In the genomic region with DNA sequence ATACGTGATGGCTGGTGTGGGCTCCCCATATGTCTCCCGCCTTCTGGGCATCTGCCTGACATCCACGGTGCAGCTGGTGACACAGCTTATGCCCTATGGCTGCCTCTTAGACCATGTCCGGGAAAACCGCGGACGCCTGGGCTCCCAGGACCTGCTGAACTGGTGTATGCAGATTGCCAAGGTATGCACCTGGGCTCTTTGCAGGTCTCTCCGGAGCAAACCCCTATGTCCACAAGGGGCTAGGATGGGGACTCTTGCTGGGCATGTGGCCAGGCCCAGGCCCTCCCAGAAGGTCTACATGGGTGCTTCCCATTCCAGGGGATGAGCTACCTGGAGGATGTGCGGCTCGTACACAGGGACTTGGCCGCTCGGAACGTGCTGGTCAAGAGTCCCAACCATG, we compare ENCODE assay signal across 19 cellular contexts. TPM values are rescaled to one million over a fixed set of nuclear protein-coding genes. Genes with fewer than 3 reads are reported as not detected.
DNase-seq lines count a peak whose midpoint lies in the region; ATAC-seq, FAIRE-seq and TF ChIP-seq lines count a peak whose summit lies in the region.
"Had no signal": no experiment of that assay in that cellular context is flagged by ENCODE, and none has a peak within 500 bp of the region (broad histone marks: within the 10 kb centered on the region; RNA-seq: fewer than 3 reads in every experiment).

No MANE protein-coding gene starts in this region.

- TF ChIP-seq CTCF in HepG2 (CRISPR knock-in tag; IDR thresholded peaks at IDR 0.05) (no peak), right lobe of liver (IDR thresholded peaks at IDR 0.05) (no peak), astrocyte (IDR thresholded peaks at IDR 0.05; ENCODE audit: insufficient read depth, low read depth, low read length) (no peak), brain microvascular endothelial cell (IDR thresholded peaks at IDR 0.05; ENCODE audit: low read depth, low read length, missing control alignments) (no peak)

- TF ChIP-seq POLR2A in HepG2 (IDR thresholded peaks at IDR 0.05; ENCODE audit: insufficient read depth in 1 of 2, low read depth in 2 of 2, low read length in 2 of 2) (no peak), right lobe of liver (IDR thresholded peaks at IDR 0.05) (no peak)

- H3K9me3 ChIP-seq in HepG2 (ENCODE audit: low read length) (no peaks in the 10 kb centered on the region), right lobe of liver (no peaks in the 10 kb centered on the region), astrocyte (ENCODE audit: insufficient read depth, low read depth, low read length) (no peaks in the 10 kb centered on the region), neuronal stem cell (replicated peaks in 1 of 2; ENCODE audit: control insufficient read depth in 2 of 2, insufficient read depth in 1 of 2, low read depth in 1 of 2, low read length in 2 of 2) (no peaks in the 10 kb centered on the region)
- H3K9me3 ChIP-seq: BE2C had no signal

- H3K4me1 Mint-ChIP-seq in astrocyte (ENCODE audit: low read depth, unreplicated experiment), result no peaks in the 10 kb centered on the region

- H3K4me3 ChIP-seq in HepG2 (replicated peaks in 1 of 3; ENCODE audit: insufficient read depth in 1 of 3, low read depth in 2 of 3, low read length in 3 of 3) (no peak overlapping the region), right lobe of liver (no peak overlapping the region), astrocyte (ENCODE audit: insufficient read depth, low read depth, low read length) (no peak overlapping the region), neuronal stem cell (ENCODE audit: low read length in 2 of 2) (peak overlapping the region in 1 of 2 donors; percentile 20), brain microvascular endothelial cell (ENCODE audit: low read depth, low read length) (no peak overlapping the region)

- in situ Hi-C loops in HepG2 (cut with HindIII; ENCODE audit: extremely low pct_ligation_motif_present, low pct_unique_long_range_greater_than_20kb), result no loop called here
- in situ Hi-C loops in brain microvascular endothelial cell (cut with HindIII; ENCODE audit: low pct_ligation_motif_present, low sequenced_read_pairs), result no loop called here

- H2BK120ac ChIP-seq in neuronal stem cell (ENCODE audit: low read depth, low read length), result no peak overlapping the region

- no peak overlapping the region for H2BK5ac ChIP-seq in neuronal stem cell (ENCODE audit: low read length)

- H3K23ac ChIP-seq in neuronal stem cell (ENCODE audit: low read depth, low read length, poor library complexity), result peak overlapping the region; percentile 2

- 98% methylated on average over 13 of the region's 13 CpGs for WGBS in HepG2 (ENCODE audit: low lambda C conversion rate)
- WGBS in right lobe of liver (ENCODE audit: insufficient coverage, low coverage, low lambda C conversion rate, missing lambda C conversion rate), result no CpG with 5 or more reads among the region's 13 CpGs
- no CpG with 5 or more reads among the region's 13 CpGs for WGBS in neuronal stem cell (ENCODE audit: extremely low coverage in 2 of 2, insufficient read length in 2 of 2, insufficient replicate concordance in 1 of 2), 2 donors

- CTCF ChIA-PET in HepG2 (lab: Yijun Ruan, JAX; ENCODE audit: low intra/inter-chr PET ratio, low total read pairs), result no interaction called here

- no peak overlapping the region for H4K8ac ChIP-seq in neuronal stem cell (ENCODE audit: low read depth, low read length)

- peaks cover 18% of the 10 kb centered on the region for H3K36me3 Mint-ChIP-seq in astrocyte (ENCODE audit: low read depth, unreplicated experiment)

- H3K9ac ChIP-seq in HepG2 (ENCODE audit: insufficient read depth, low read depth, low read length) (no peak overlapping the region), astrocyte (ENCODE audit: low read length) (no peak overlapping the region), neuronal stem cell (ENCODE audit: low read depth, low read length, poor library complexity) (no peak overlapping the region)

- TF ChIP-seq EP300 in HepG2 (IDR thresholded peaks at IDR 0.05; ENCODE audit: low read depth in 2 of 2, low read length in 2 of 2) (no peak), HepG2 (CRISPR knock-in tag; IDR thresholded peaks at IDR 0.05; ENCODE audit: borderline replicate concordance) (no peak)

- peaks cover 1% of the 10 kb centered on the region for H3K79me1 ChIP-seq in neuronal stem cell (ENCODE audit: low read depth, low read length)

- no peaks in the 10 kb centered on the region for H4K20me1 ChIP-seq in HepG2 (ENCODE audit: insufficient read depth, low read length)
- H4K20me1 ChIP-seq in astrocyte (ENCODE audit: insufficient read depth, low read length), result peaks cover 8% of the 10 kb centered on the region

- H3K27ac ChIP-seq in HepG2 (ENCODE audit: extremely low read length, insufficient read depth, low read length) (no peak overlapping the region), right lobe of liver (no peak overlapping the region), astrocyte (ENCODE audit: low read depth, low read length) (no peak overlapping the region), neuronal stem cell (replicated peaks; ENCODE audit: low read length) (no peak overlapping the region), brain microvascular endothelial cell (no peak overlapping the region)

- FAIRE-seq in HepG2 (lab: Jason Lieb, UNC) (no peak), astrocyte (lab: Jason Lieb, UNC) (no peak)
- FAIRE-seq: D721Med, G401.6, GM12891, GM19239 had no signal

- no peak overlapping the region for H2AK5ac ChIP-seq in neuronal stem cell (ENCODE audit: low read depth, low read length)

- no peaks in the 10 kb centered on the region for H3K27me3 Mint-ChIP-seq in astrocyte (ENCODE audit: low read depth, unreplicated experiment)
- H3K27me3 Mint-ChIP-seq: CD4-positive, CD25-positive, alpha-beta regulatory T cell; CD8-positive, alpha-beta memory T cell had no signal

- peak overlapping the region; percentile 31 for H3K27ac Mint-ChIP-seq in astrocyte (ENCODE audit: unreplicated experiment)
- H3K27ac Mint-ChIP-seq: CD4-positive, CD25-positive, alpha-beta regulatory T cell had no signal

- TF ChIP-seq RAD21 in HepG2 (CRISPR knock-in tag; IDR thresholded peaks at IDR 0.05), result no peak

- H4K91ac ChIP-seq in neuronal stem cell (ENCODE audit: low read depth, low read length, poor library complexity), result no peak overlapping the region

- peak overlapping the region; percentile 54 for H2BK12ac ChIP-seq in neuronal stem cell (ENCODE audit: low read length)

- DNase-seq in HepG2 (ENCODE audit: low spot score) (no peak), right lobe of liver (no peak), astrocyte (ENCODE audit: low read depth) (no peak), neuronal stem cell (ENCODE audit: low spot score) (no peak), brain microvascular endothelial cell (no peak)
- DNase-seq: ACHN; BE2C; C1 segment of cervical spinal cord; CD4-positive, CD25-positive, alpha-beta regulatory T cell; CD8-positive, alpha-beta memory T cell; COR-L47; GOT3; H9 had no signal

- H3K14ac ChIP-seq in neuronal stem cell (ENCODE audit: low read length), result no peak overlapping the region

- no peak overlapping the region for H3K18ac ChIP-seq in neuronal stem cell (ENCODE audit: low read length)

- H3K27me3 ChIP-seq in HepG2 (ENCODE audit: control insufficient read depth in 1 of 2, insufficient read depth in 2 of 2, low read length in 2 of 2) (no peaks in the 10 kb centered on the region), right lobe of liver (no peaks in the 10 kb centered on the region), astrocyte (ENCODE audit: insufficient read depth, low read length) (no peaks in the 10 kb centered on the region), neuronal stem cell (ENCODE audit: control insufficient read depth in 3 of 3, insufficient read depth in 3 of 3, low read depth in 1 of 3, low read length in 3 of 3) (no peaks in the 10 kb centered on the region), brain microvascular endothelial cell (replicated peaks) (no peaks in the 10 kb centered on the region)
- H3K27me3 ChIP-seq: BE2C had no signal

- no TSS peak for BruUV-seq in HepG2 (replicated peaks; lab: Mats Ljungman, UMichigan)

- no peak overlapping the region for H3K4me2 ChIP-seq in HepG2 (ENCODE audit: low read depth, low read length)
- no peak overlapping the region for H3K4me2 ChIP-seq in astrocyte (ENCODE audit: low read length)
- no peak overlapping the region for H3K4me2 ChIP-seq in neuronal stem cell (ENCODE audit: insufficient read depth, low read length, poor library complexity, severe bottlenecking)

- no peak overlapping the region for H2BK15ac ChIP-seq in neuronal stem cell (ENCODE audit: low read length)

- H3K4ac ChIP-seq in neuronal stem cell (ENCODE audit: low read length), result no peak overlapping the region

- H2AFZ ChIP-seq in HepG2 (ENCODE audit: low read length), result no peak overlapping the region
- no peak overlapping the region for H2AFZ ChIP-seq in astrocyte (ENCODE audit: low read depth, low read length)
- H2AFZ ChIP-seq in neuronal stem cell (ENCODE audit: low read length), result no peak overlapping the region

- ATAC-seq in HepG2 (no peak), right lobe of liver (no peak), GM19351 (IDR thresholded peaks at IDR 0.05; ENCODE audit: unreplicated experiment) (no peak)

- POLR2A ChIA-PET in HepG2 (lab: Yijun Ruan, JAX), result interaction anchor here (1.6 to 1.7 kb wide), 2 partner anchors 14 to 21 kb away, joined by 3 to 5 read pairs; no protein-coding TSS in a partner anchor

- H3K9me3 Mint-ChIP-seq in astrocyte (ENCODE audit: unreplicated experiment), result no peaks in the 10 kb centered on the region
- H3K9me3 Mint-ChIP-seq: CD8-positive, alpha-beta memory T cell; H9 had no signal

- H3K4me3 Mint-ChIP-seq in astrocyte (ENCODE audit: unreplicated experiment), result no peak overlapping the region
- H3K4me3 Mint-ChIP-seq: CD4-positive, CD25-positive, alpha-beta regulatory T cell; H9 had no signal

- intact Hi-C loops in HepG2 (cut with micrococcal nuclease; ENCODE audit: unreplicated experiment), result no loop called here
- intact Hi-C loops in right lobe of liver (cut with DNase I), result loop anchor here in 1 of 2 donors (5.0 kb wide), 1 partner anchor 52 kb away; no protein-coding TSS in a partner anchor

- H3K36me3 ChIP-seq in HepG2 (replicated peaks in 1 of 2; ENCODE audit: control insufficient read depth in 1 of 2, insufficient read depth in 2 of 2, low read length in 2 of 2) (peaks cover 20 to 65% of the 10 kb centered on the region in 2 experiments), right lobe of liver (peaks cover 0 to 3% (median 0%) of the 10 kb centered on the region in 4 donors), astrocyte (ENCODE audit: insufficient read depth, low read length) (peaks cover 5% of the 10 kb centered on the region), neuronal stem cell (replicated peaks in 1 of 2; ENCODE audit: control insufficient read depth in 2 of 2, insufficient read depth in 2 of 2, low read length in 2 of 2) (peaks cover 51 to 92% of the 10 kb centered on the region in 2 donors), brain microvascular endothelial cell (replicated peaks) (peaks cover 20% of the 10 kb centered on the region)
- H3K36me3 ChIP-seq: BE2C had no signal

- H3K79me2 ChIP-seq in HepG2 (ENCODE audit: insufficient read depth, low read length) (peaks cover under 1% of the 10 kb centered on the region), astrocyte (ENCODE audit: insufficient read depth, low read length) (no peaks in the 10 kb centered on the region)

- peaks cover 9% of the 10 kb centered on the region for H3K4me1 ChIP-seq in HepG2 (ENCODE audit: insufficient read depth, low read length)
- H3K4me1 ChIP-seq in right lobe of liver, result peaks cover 0 to 6% (median 3%) of the 10 kb centered on the region in 4 donors
- H3K4me1 ChIP-seq in astrocyte (ENCODE audit: insufficient read depth, low read length), result peaks cover 1% of the 10 kb centered on the region
- H3K4me1 ChIP-seq in neuronal stem cell (ENCODE audit: control insufficient read depth in 2 of 2, insufficient read depth in 1 of 2, low read depth in 1 of 2, low read length in 2 of 2), result peaks cover 0 to 1% of the 10 kb centered on the region in 2 donors
- H3K4me1 ChIP-seq: BE2C had no signal

RNA-seq across cellular contexts. Expression of gene MIEN1, which starts 5.6 kb away (rescaled TPM):
- total RNA-seq in HepG2 (2016; rRNA removed; fragmentation: Illumina TruSeq; extraction: Trizol) (40.6 and 48.6 TPM in 2 replicates), right lobe of liver (10 to 100 TPM; 23.1 to 61.6 (median 29.0) TPM), astrocyte (38.9 and 41.3 TPM in 2 replicates)
- 50.1 and 73.7 TPM in 2 replicates for total RNA-seq in HepG2 (2016; cell fraction: cytosol; rRNA removed; fragmentation: Illumina TruSeq; extraction: Trizol; ENCODE audit: low read depth)
- 43.9 and 49.0 TPM in 2 replicates for total RNA-seq in HepG2 (2016; cell fraction: insoluble cytoplasmic fraction; rRNA removed; fragmentation: Illumina TruSeq; extraction: Trizol)
- 66.3 and 82.4 TPM in 2 replicates for total RNA-seq in HepG2 (2016; cell fraction: membrane; rRNA removed; fragmentation: Illumina TruSeq; extraction: Trizol)
- total RNA-seq in HepG2 (2016; cell fraction: nucleus; rRNA removed; fragmentation: Illumina TruSeq; extraction: Trizol), result 18.4 and 23.7 TPM in 2 replicates
- polyA plus RNA-seq in HepG2 (2011; rRNA removed), result 56.6 and 68.2 TPM in 2 replicates
- 62.1 and 67.0 TPM in 2 replicates for polyA plus RNA-seq in HepG2 (2011; cell fraction: cytosol; rRNA removed)
- polyA plus RNA-seq in HepG2 (2011; cell fraction: nucleus; rRNA removed), result 27.3 and 39.8 TPM in 2 replicates
- 38.6 and 44.5 TPM in 2 replicates for polyA plus RNA-seq in HepG2 (2012)
- polyA plus RNA-seq in HepG2 (2016; cell fraction: cytosol; fragmentation: Illumina TruSeq; extraction: Trizol; ENCODE audit: low read depth), result 106 and 131 TPM in 2 replicates
- polyA plus RNA-seq in HepG2 (2016; cell fraction: insoluble cytoplasmic fraction; fragmentation: Illumina TruSeq; extraction: Trizol; ENCODE audit: low read depth), result 73.3 and 81.4 TPM in 2 replicates
- polyA plus RNA-seq in HepG2 (2016; cell fraction: membrane; fragmentation: Illumina TruSeq; extraction: Trizol; ENCODE audit: low read depth), result 100 and 131 TPM in 2 replicates
- 45.4 and 54.1 TPM in 2 replicates for polyA plus RNA-seq in HepG2 (2016; cell fraction: nucleus; fragmentation: Illumina TruSeq; extraction: Trizol; ENCODE audit: insufficient read depth, low read depth)
- 30.0 and 48.1 TPM in 2 replicates for polyA minus RNA-seq in HepG2 (2011; rRNA and poly(A)+ RNA removed; ENCODE audit: low replicate concordance)
- 11.5 and 16.0 TPM in 2 replicates for polyA minus RNA-seq in HepG2 (2011; cell fraction: cytosol; rRNA and poly(A)+ RNA removed)
- 10.6 and 14.7 TPM in 2 replicates for polyA minus RNA-seq in HepG2 (2011; cell fraction: nucleus; rRNA and poly(A)+ RNA removed)
- 78.7 TPM for polyA plus RNA-seq in neuronal stem cell (2013, experiment 1 of 2)
- 72.6 TPM for polyA plus RNA-seq in neuronal stem cell (2013, experiment 2 of 2)

RNA-seq across cellular contexts. Expression of gene GRB7, which starts 13.0 kb away (rescaled TPM):
- 41.7 and 60.2 TPM in 2 replicates for total RNA-seq in HepG2 (2016; rRNA removed; fragmentation: Illumina TruSeq; extraction: Trizol)
- 17.9 and 20.4 TPM in 2 replicates for total RNA-seq in HepG2 (2016; cell fraction: cytosol; rRNA removed; fragmentation: Illumina TruSeq; extraction: Trizol; ENCODE audit: low read depth)
- 38.5 and 64.6 TPM in 2 replicates for total RNA-seq in HepG2 (2016; cell fraction: insoluble cytoplasmic fraction; rRNA removed; fragmentation: Illumina TruSeq; extraction: Trizol)
- 31.4 and 31.5 TPM in 2 replicates for total RNA-seq in HepG2 (2016; cell fraction: membrane; rRNA removed; fragmentation: Illumina TruSeq; extraction: Trizol)
- 57.0 and 59.4 TPM in 2 replicates for total RNA-seq in HepG2 (2016; cell fraction: nucleus; rRNA removed; fragmentation: Illumina TruSeq; extraction: Trizol)
- polyA plus RNA-seq in HepG2 (2011; rRNA removed), result 77.7 and 92.3 TPM in 2 replicates
- polyA plus RNA-seq in HepG2 (2011; cell fraction: cytosol; rRNA removed), result 36.7 and 60.1 TPM in 2 replicates
- 319 and 344 TPM in 2 replicates for polyA plus RNA-seq in HepG2 (2011; cell fraction: nucleus; rRNA removed)
- polyA plus RNA-seq in HepG2 (2012), result 60.9 and 73.8 TPM in 2 replicates
- 8.5 and 8.6 TPM in 2 replicates for polyA plus RNA-seq in HepG2 (2016; cell fraction: cytosol; fragmentation: Illumina TruSeq; extraction: Trizol; ENCODE audit: low read depth)
- polyA plus RNA-seq in HepG2 (2016; cell fraction: insoluble cytoplasmic fraction; fragmentation: Illumina TruSeq; extraction: Trizol; ENCODE audit: low read depth), result 45.6 and 58.3 TPM in 2 replicates
- 13.3 and 14.8 TPM in 2 replicates for polyA plus RNA-seq in HepG2 (2016; cell fraction: membrane; fragmentation: Illumina TruSeq; extraction: Trizol; ENCODE audit: low read depth)
- polyA plus RNA-seq in HepG2 (2016; cell fraction: nucleus; fragmentation: Illumina TruSeq; extraction: Trizol; ENCODE audit: insufficient read depth, low read depth), result 147 and 156 TPM in 2 replicates
- polyA minus RNA-seq in HepG2 (2011; rRNA and poly(A)+ RNA removed; ENCODE audit: low replicate concordance), result 9.1 and 160 TPM in 2 replicates
- polyA minus RNA-seq in HepG2 (2011; cell fraction: cytosol; rRNA and poly(A)+ RNA removed), result 55.8 and 65.9 TPM in 2 replicates
- polyA minus RNA-seq in HepG2 (2011; cell fraction: nucleus; rRNA and poly(A)+ RNA removed), result 80.7 and 95.9 TPM in 2 replicates
- total RNA-seq in right lobe of liver, result 10 to 100 TPM in 2 of 6 experiments, 1 to 10 TPM in 4; 2.1 to 10.9 (median 7.5) TPM
- total RNA-seq in astrocyte, result 1.8 and 3.3 TPM in 2 replicates
- polyA plus RNA-seq in neuronal stem cell (2013, experiment 1 of 2), result 5.9 TPM
- polyA plus RNA-seq in neuronal stem cell (2013, experiment 2 of 2), result 5.9 TPM
- total RNA-seq: CD4-positive, CD25-positive, alpha-beta regulatory T cell; CD8-positive, alpha-beta memory T cell had no signal
- polyA plus RNA-seq: CD4-positive, CD25-positive, alpha-beta regulatory T cell; CD8-positive, alpha-beta memory T cell had no signal

RNA-seq across cellular contexts. Expression of gene ERBB2, which starts 24.9 kb away (rescaled TPM):
- total RNA-seq in HepG2 (2016; rRNA removed; fragmentation: Illumina TruSeq; extraction: Trizol) (30.2 and 64.1 TPM in 2 replicates), right lobe of liver (10 to 100 TPM in 5 of 6 experiments, 1 to 10 TPM in 1; 8.9 to 40.4 (median 26.2) TPM), astrocyte (64.0 and 70.4 TPM in 2 replicates)
- 29.4 and 32.0 TPM in 2 replicates for total RNA-seq in HepG2 (2016; cell fraction: cytosol; rRNA removed; fragmentation: Illumina TruSeq; extraction: Trizol; ENCODE audit: low read depth)
- 24.5 and 63.0 TPM in 2 replicates for total RNA-seq in HepG2 (2016; cell fraction: insoluble cytoplasmic fraction; rRNA removed; fragmentation: Illumina TruSeq; extraction: Trizol)
- 21.8 and 22.8 TPM in 2 replicates for total RNA-seq in HepG2 (2016; cell fraction: membrane; rRNA removed; fragmentation: Illumina TruSeq; extraction: Trizol)
- total RNA-seq in HepG2 (2016; cell fraction: nucleus; rRNA removed; fragmentation: Illumina TruSeq; extraction: Trizol), result 81.6 and 99.0 TPM in 2 replicates
- polyA plus RNA-seq in HepG2 (2011; rRNA removed), result 57.7 and 77.7 TPM in 2 replicates
- polyA plus RNA-seq in HepG2 (2011; cell fraction: cytosol; rRNA removed), result 36.7 and 42.6 TPM in 2 replicates
- polyA plus RNA-seq in HepG2 (2011; cell fraction: nucleus; rRNA removed), result 210 and 211 TPM in 2 replicates
- 69.2 and 69.6 TPM in 2 replicates for polyA plus RNA-seq in HepG2 (2012)
- 4.2 and 4.3 TPM in 2 replicates for polyA plus RNA-seq in HepG2 (2016; cell fraction: cytosol; fragmentation: Illumina TruSeq; extraction: Trizol; ENCODE audit: low read depth)
- 25.3 and 32.1 TPM in 2 replicates for polyA plus RNA-seq in HepG2 (2016; cell fraction: insoluble cytoplasmic fraction; fragmentation: Illumina TruSeq; extraction: Trizol; ENCODE audit: low read depth)
- 8.5 and 9.9 TPM in 2 replicates for polyA plus RNA-seq in HepG2 (2016; cell fraction: membrane; fragmentation: Illumina TruSeq; extraction: Trizol; ENCODE audit: low read depth)
- polyA plus RNA-seq in HepG2 (2016; cell fraction: nucleus; fragmentation: Illumina TruSeq; extraction: Trizol; ENCODE audit: insufficient read depth, low read depth), result 149 and 153 TPM in 2 replicates
- polyA minus RNA-seq in HepG2 (2011; rRNA and poly(A)+ RNA removed; ENCODE audit: low replicate concordance), result 39.8 and 292 TPM in 2 replicates
- 52.4 and 60.7 TPM in 2 replicates for polyA minus RNA-seq in HepG2 (2011; cell fraction: cytosol; rRNA and poly(A)+ RNA removed)
- 58.8 and 83.7 TPM in 2 replicates for polyA minus RNA-seq in HepG2 (2011; cell fraction: nucleus; rRNA and poly(A)+ RNA removed)
- 69.2 TPM for polyA plus RNA-seq in neuronal stem cell (2013, experiment 1 of 2)
- polyA plus RNA-seq in neuronal stem cell (2013, experiment 2 of 2), result 69.0 TPM

RNA-seq across cellular contexts. Expression of gene PGAP3, which starts 36.9 kb away (rescaled TPM):
- 5.1 and 11.9 TPM in 2 replicates for total RNA-seq in HepG2 (2016; rRNA removed; fragmentation: Illumina TruSeq; extraction: Trizol)
- 1.1 and 1.5 TPM in 2 replicates for total RNA-seq in HepG2 (2016; cell fraction: cytosol; rRNA removed; fragmentation: Illumina TruSeq; extraction: Trizol; ENCODE audit: low read depth)
- total RNA-seq in HepG2 (2016; cell fraction: insoluble cytoplasmic fraction; rRNA removed; fragmentation: Illumina TruSeq; extraction: Trizol), result 3.5 and 11.4 TPM in 2 replicates
- 3.2 and 3.3 TPM in 2 replicates for total RNA-seq in HepG2 (2016; cell fraction: membrane; rRNA removed; fragmentation: Illumina TruSeq; extraction: Trizol)
- 11.6 and 12.8 TPM in 2 replicates for total RNA-seq in HepG2 (2016; cell fraction: nucleus; rRNA removed; fragmentation: Illumina TruSeq; extraction: Trizol)
- polyA plus RNA-seq in HepG2 (2011; rRNA removed), result 14.6 and 21.2 TPM in 2 replicates
- 9.7 and 10.8 TPM in 2 replicates for polyA plus RNA-seq in HepG2 (2011; cell fraction: cytosol; rRNA removed)
- polyA plus RNA-seq in HepG2 (2011; cell fraction: nucleus; rRNA removed), result 53.0 and 67.8 TPM in 2 replicates
- polyA plus RNA-seq in HepG2 (2012), result 9.1 and 10.3 TPM in 2 replicates
- 0.93 and 0.97 TPM in 2 replicates for polyA plus RNA-seq in HepG2 (2016; cell fraction: cytosol; fragmentation: Illumina TruSeq; extraction: Trizol; ENCODE audit: low read depth)
- polyA plus RNA-seq in HepG2 (2016; cell fraction: insoluble cytoplasmic fraction; fragmentation: Illumina TruSeq; extraction: Trizol; ENCODE audit: low read depth), result 4.1 and 5.4 TPM in 2 replicates
- 2.1 and 2.4 TPM in 2 replicates for polyA plus RNA-seq in HepG2 (2016; cell fraction: membrane; fragmentation: Illumina TruSeq; extraction: Trizol; ENCODE audit: low read depth)
- 23.4 and 28.3 TPM in 2 replicates for polyA plus RNA-seq in HepG2 (2016; cell fraction: nucleus; fragmentation: Illumina TruSeq; extraction: Trizol; ENCODE audit: insufficient read depth, low read depth)
- 12.0 and 44.9 TPM in 2 replicates for polyA minus RNA-seq in HepG2 (2011; rRNA and poly(A)+ RNA removed; ENCODE audit: low replicate concordance)
- 5.6 and 8.2 TPM in 2 replicates for polyA minus RNA-seq in HepG2 (2011; cell fraction: cytosol; rRNA and poly(A)+ RNA removed)
- polyA minus RNA-seq in HepG2 (2011; cell fraction: nucleus; rRNA and poly(A)+ RNA removed), result 8.2 and 9.7 TPM in 2 replicates
- total RNA-seq in right lobe of liver, result 10 to 100 TPM in 5 of 6 experiments, 1 to 10 TPM in 1; 9.7 to 25.7 (median 18.3) TPM
- 12.2 and 15.6 TPM in 2 replicates for total RNA-seq in astrocyte
- 10.1 TPM for polyA plus RNA-seq in neuronal stem cell (2013, experiment 1 of 2)
- 11.1 TPM for polyA plus RNA-seq in neuronal stem cell (2013, experiment 2 of 2)

RNA-seq across cellular contexts. Expression of gene PNMT, which starts 56.5 kb away (rescaled TPM):
- total RNA-seq in HepG2 (2016; rRNA removed; fragmentation: Illumina TruSeq; extraction: Trizol) (not detected in 2 replicates), right lobe of liver (under 1 TPM in 2 of 6 experiments, not detected in 4; 0.37 TPM), astrocyte (0.59 and 1.5 TPM in 2 replicates)
- not detected in 2 replicates for total RNA-seq in HepG2 (2016; cell fraction: cytosol; rRNA removed; fragmentation: Illumina TruSeq; extraction: Trizol; ENCODE audit: low read depth)
- not detected in 2 replicates for total RNA-seq in HepG2 (2016; cell fraction: insoluble cytoplasmic fraction; rRNA removed; fragmentation: Illumina TruSeq; extraction: Trizol)
- total RNA-seq in HepG2 (2016; cell fraction: membrane; rRNA removed; fragmentation: Illumina TruSeq; extraction: Trizol), result 0.17 TPM in 1 of 2 replicates, not detected in the other
- total RNA-seq in HepG2 (2016; cell fraction: nucleus; rRNA removed; fragmentation: Illumina TruSeq; extraction: Trizol), result not detected in 2 replicates
- polyA plus RNA-seq in HepG2 (2011; rRNA removed), result 0.22 and 0.25 TPM in 2 replicates
- polyA plus RNA-seq in HepG2 (2011; cell fraction: cytosol; rRNA removed), result 0.08 and 0.13 TPM in 2 replicates
- 0.56 and 0.71 TPM in 2 replicates for polyA plus RNA-seq in HepG2 (2011; cell fraction: nucleus; rRNA removed)
- polyA plus RNA-seq in HepG2 (2012), result 0.31 TPM in 1 of 2 replicates, not detected in the other
- polyA plus RNA-seq in HepG2 (2016; cell fraction: cytosol; fragmentation: Illumina TruSeq; extraction: Trizol; ENCODE audit: low read depth), result 0.11 TPM in 1 of 2 replicates, not detected in the other
- polyA plus RNA-seq in HepG2 (2016; cell fraction: insoluble cytoplasmic fraction; fragmentation: Illumina TruSeq; extraction: Trizol; ENCODE audit: low read depth), result not detected in 2 replicates
- 0.15 TPM in 1 of 2 replicates, not detected in the other for polyA plus RNA-seq in HepG2 (2016; cell fraction: membrane; fragmentation: Illumina TruSeq; extraction: Trizol; ENCODE audit: low read depth)
- polyA plus RNA-seq in HepG2 (2016; cell fraction: nucleus; fragmentation: Illumina TruSeq; extraction: Trizol; ENCODE audit: insufficient read depth, low read depth), result not detected in 2 replicates
- polyA minus RNA-seq in HepG2 (2011; rRNA and poly(A)+ RNA removed; ENCODE audit: low replicate concordance), result not detected in 2 replicates
- polyA minus RNA-seq in HepG2 (2011; cell fraction: cytosol; rRNA and poly(A)+ RNA removed), result not detected in 2 replicates
- not detected in 2 replicates for polyA minus RNA-seq in HepG2 (2011; cell fraction: nucleus; rRNA and poly(A)+ RNA removed)
- polyA plus RNA-seq in neuronal stem cell (2013, experiment 1 of 2), result 0.95 TPM
- 1.0 TPM for polyA plus RNA-seq in neuronal stem cell (2013, experiment 2 of 2)
- total RNA-seq: A172; CD8-positive, alpha-beta memory T cell had no signal
- polyA plus RNA-seq: CD4-positive, CD25-positive, alpha-beta regulatory T cell had no signal
